In genomic region chr10:127293640-127294039, GRCh38 we compare ENCODE assay signal across 13 cellular contexts.
A peak's percentile ranks its signal among the peaks of the same experiment; 100 is the strongest.
DNase-seq lines count a peak whose midpoint lies in the region; ATAC-seq and TF ChIP-seq lines count a peak whose summit lies in the region.
"Had no signal": no experiment of that assay in that cellular context is flagged by ENCODE, and none has a peak within 500 bp of the region (broad histone marks: within the 10 kb centered on the region; RNA-seq: fewer than 3 reads in every experiment).

No MANE protein-coding gene starts in this region.

- no peak overlapping the region for H3K14ac ChIP-seq in H9 (ENCODE audit: insufficient read depth, low read length)

- no peak overlapping the region for H2AFZ ChIP-seq in H9 (ENCODE audit: low read length)

- H3T11ph ChIP-seq in H9 (ENCODE audit: low read length) = no peak overlapping the region

- H3K27me3 ChIP-seq in H9 (ENCODE audit: insufficient read depth, low read length) = no peaks in the 10 kb centered on the region
- H3K27me3 ChIP-seq in sigmoid colon = no peaks in the 10 kb centered on the region
- H3K27me3 ChIP-seq: ascending aorta had no signal

- H4K8ac ChIP-seq in H9 (replicated peaks; ENCODE audit: insufficient read length, low read depth, low read length) = no peak overlapping the region

- H3K27me3 Mint-ChIP-seq in H9 (ENCODE audit: low read depth) = no peaks in the 10 kb centered on the region
- H3K27me3 Mint-ChIP-seq: IgD-negative memory B cell had no signal

- intact Hi-C loops in sigmoid colon (cut with DNase I) = no loop called here

- H2BK5ac ChIP-seq in H9 (ENCODE audit: insufficient read length, low read length) = no peak overlapping the region

- TF ChIP-seq EP300 in sigmoid colon (IDR thresholded peaks at IDR 0.05) = no peak

- peaks cover 32% of the 10 kb centered on the region in 2 experiments for H3K4me1 Mint-ChIP-seq in H9
- H3K4me1 Mint-ChIP-seq: IgD-negative memory B cell had no signal

- no peak overlapping the region for H3K4me2 ChIP-seq in H9 (ENCODE audit: insufficient read depth, insufficient read length, low read length)
- H3K4me2 ChIP-seq: SK-N-SH had no signal

- no peak for TF ChIP-seq CTCF in H9 (conservative IDR thresholded peaks at IDR 0.05)
- no peak for TF ChIP-seq CTCF in sigmoid colon (IDR thresholded peaks at IDR 0.05)

- H3K9me3 ChIP-seq in H9 (ENCODE audit: control insufficient read depth, low read depth, low read length) (no peaks in the 10 kb centered on the region), sigmoid colon (no peaks in the 10 kb centered on the region)
- H3K9me3 ChIP-seq: psoas muscle, SK-N-SH had no signal

- no peak overlapping the region for H4K91ac ChIP-seq in H9 (ENCODE audit: insufficient read length, low read depth, low read length)

- no peak overlapping the region for H2BK20ac ChIP-seq in H9 (ENCODE audit: low read depth, low read length, poor library complexity, severe bottlenecking)

- ATAC-seq in activated naive CD4-positive, alpha-beta T cell treated with anti-CD3 and anti-CD28 coated beads, Interleukin-2, amount 50 U/mL, for 72 hours = peak; percentile 93 to 97
- ATAC-seq: psoas muscle had no signal

- WGBS in H9 (ENCODE audit: extremely low coverage, insufficient read length, low lambda C conversion rate) = no CpG with 5 or more reads among the region's 8 CpGs
- 67 to 89% methylated on average over 8 of the region's 8 CpGs for WGBS in sigmoid colon, 2 donors

- no peak overlapping the region for H2AK5ac ChIP-seq in H9 (ENCODE audit: insufficient read length, low read length)

- DNase-seq in H9 (no peak), T-helper 22 cell (ENCODE audit: low read depth) (peak; percentile 15), amygdala (lab: John Stamatoyannopoulos, UW) (no peak), sigmoid colon (no peak), NCI-H1417 treated with DMSO at 0.1 percent for 48 hours (lab: John Stamatoyannopoulos, UW) (no peak)
- DNase-seq in activated naive CD4-positive, alpha-beta T cell treated with anti-CD3 and anti-CD28 coated beads, Interleukin-2, amount 50 U/mL, for 72 hours (ENCODE audit: low spot score in 2 of 2) = peak; percentile 41 to 55
- DNase-seq in stimulated activated CD4-positive, alpha-beta T cell treated with anti-CD3 and anti-CD28 coated beads, TNF-alpha, amount 100 ng/mL, for 24 hours (ENCODE audit: low read depth in 3 of 3) = peak in 2 of 3 experiments; percentile 5 to 33
- DNase-seq: GF-D8, NCI-H526, psoas muscle, SK-N-SH had no signal

- TF ChIP-seq POLR2A in sigmoid colon (IDR thresholded peaks at IDR 0.05) = no peak

- H3K23me2 ChIP-seq in H9 (ENCODE audit: insufficient read length, low read depth, low read length, poor library complexity, severe bottlenecking) = no peaks in the 10 kb centered on the region

- H3K27ac Mint-ChIP-seq in H9 = peak overlapping the region in 2 of 3 experiments; percentile 28 to 92; a peak in 3 of 7 replicates
- peak overlapping the region in 1 of 2 donors; percentile 69 for H3K27ac Mint-ChIP-seq in activated naive CD4-positive, alpha-beta T cell treated with anti-CD3 and anti-CD28 coated beads, Interleukin-2, amount 50 U/mL, for 72 hours
- H3K27ac Mint-ChIP-seq: IgD-negative memory B cell had no signal

- no peak overlapping the region for H3K23ac ChIP-seq in H9 (ENCODE audit: insufficient read length, low read depth, low read length)

- no peak overlapping the region for H3K56ac ChIP-seq in H9 (ENCODE audit: insufficient read length, low read depth, low read length)

- no peak overlapping the region for H3K4me3 ChIP-seq in sigmoid colon
- H3K4me3 ChIP-seq: ascending aorta, psoas muscle had no signal

- H4K20me1 ChIP-seq in H9 (ENCODE audit: control insufficient read depth, insufficient read depth, insufficient read length) = no peaks in the 10 kb centered on the region

- no peak overlapping the region for H2BK120ac ChIP-seq in H9 (ENCODE audit: low read depth, low read length, poor library complexity, severe bottlenecking)

- no peak overlapping the region for H4K5ac ChIP-seq in H9 (ENCODE audit: insufficient read length, low read depth, low read length)

- no peak overlapping the region for H2BK15ac ChIP-seq in H9 (ENCODE audit: low read depth, low read length)

- H3K27ac ChIP-seq in H9 (ENCODE audit: insufficient read length, low read depth, low read length) = no peak overlapping the region
- no peak overlapping the region for H3K27ac ChIP-seq in sigmoid colon
- H3K27ac ChIP-seq: ascending aorta, psoas muscle had no signal

- H3K9me3 Mint-ChIP-seq in H9 = peaks cover 9% of the 10 kb centered on the region in 2 experiments
- H3K9me3 Mint-ChIP-seq in activated naive CD4-positive, alpha-beta T cell treated with anti-CD3 and anti-CD28 coated beads, Interleukin-2, amount 50 U/mL, for 72 hours = peaks cover 0 to 7% of the 10 kb centered on the region in 2 donors

- H3K36me3 Mint-ChIP-seq in H9 (ENCODE audit: insufficient read depth in 1 of 3, low read depth in 3 of 3) = peaks cover 4 to 16% (median 11%) of the 10 kb centered on the region in 3 experiments; a peak in 5 of 7 replicates
- peaks cover 0 to 5% of the 10 kb centered on the region in 2 donors for H3K36me3 Mint-ChIP-seq in activated naive CD4-positive, alpha-beta T cell treated with anti-CD3 and anti-CD28 coated beads, Interleukin-2, amount 50 U/mL, for 72 hours
- H3K36me3 Mint-ChIP-seq: IgD-negative memory B cell had no signal

- H3K4me3 Mint-ChIP-seq in H9 = no peak overlapping the region
- H3K4me3 Mint-ChIP-seq: IgD-negative memory B cell had no signal

- H3K79me1 ChIP-seq in H9 (ENCODE audit: insufficient read depth, low read depth, low read length, poor library complexity, severe bottlenecking) = no peaks in the 10 kb centered on the region

- no peak overlapping the region for H3K18ac ChIP-seq in H9 (ENCODE audit: insufficient read length, low read depth, low read length)

- no peaks in the 10 kb centered on the region; the same call in 1 of the 2 replicates for H3K4me1 ChIP-seq in H9 (ENCODE audit: insufficient read depth, low read length)
- H3K4me1 ChIP-seq in sigmoid colon = no peaks in the 10 kb centered on the region
- H3K4me1 ChIP-seq: ascending aorta, psoas muscle had no signal

- H3K36me3 ChIP-seq in sigmoid colon = no peaks in the 10 kb centered on the region
- H3K36me3 ChIP-seq: ascending aorta had no signal

- no peaks in the 10 kb centered on the region for H3K79me2 ChIP-seq in H9 (ENCODE audit: insufficient read depth, low read length)

- H3K9ac ChIP-seq in H9 (ENCODE audit: extremely low read depth, insufficient read length, low read length) = no peak overlapping the region
- H3K9ac ChIP-seq: SK-N-SH had no signal

- H3K4ac ChIP-seq in H9 (ENCODE audit: low read depth, low read length) = no peak overlapping the region

- no peak overlapping the region for H2BK12ac ChIP-seq in H9 (ENCODE audit: insufficient read length, low read depth, low read length)

Comparison
In these comparisons a context has a peak if more than half of its experiments do, and no peak if none do; other contexts are left out.
1. DNase-seq: peak in T-helper 22 cell (single experiment), activated naive CD4-positive, alpha-beta T cell treated with anti-CD3 and anti-CD28 coated beads, Interleukin-2, amount 50 U/mL, for 72 hours (2 of 2) and stimulated activated CD4-positive, alpha-beta T cell treated with anti-CD3 and anti-CD28 coated beads, TNF-alpha, amount 100 ng/mL, for 24 hours (2 of 3); none in H9 (single experiment), amygdala (0 of 56), sigmoid colon (single experiment) and NCI-H1417 treated with DMSO at 0.1 percent for 48 hours (single experiment).